17 cellular contexts compared by ENCODE assay signal in genomic region chr6:96465321-96465903, GRCh38. TPM values are rescaled to one million over a fixed set of nuclear protein-coding genes. Genes with fewer than 3 reads are reported as not detected.
DNase-seq lines count a peak whose midpoint lies in the region; ATAC-seq and TF ChIP-seq lines count a peak whose summit lies in the region.
"Had no signal": no experiment of that assay in that cellular context is flagged by ENCODE, and none has a peak within 500 bp of the region (broad histone marks: within the 10 kb centered on the region; RNA-seq: fewer than 3 reads in every experiment).

No MANE protein-coding gene starts in this region.

- no peak overlapping the region for H4K5ac ChIP-seq in H9 (ENCODE audit: insufficient read length, low read depth, low read length)

- H2AFZ ChIP-seq in H9 (ENCODE audit: low read length): no peak overlapping the region
- H2AFZ ChIP-seq: parathyroid adenoma had no signal

- no peak overlapping the region for H3K23ac ChIP-seq in H9 (ENCODE audit: insufficient read length, low read depth, low read length)

- H2BK120ac ChIP-seq in H9 (ENCODE audit: low read depth, low read length, poor library complexity, severe bottlenecking): no peak overlapping the region

- H3K9ac ChIP-seq in H9 (ENCODE audit: extremely low read depth, insufficient read length, low read length): no peak overlapping the region
- H3K9ac ChIP-seq: parathyroid adenoma had no signal

- peaks cover 21% of the 10 kb centered on the region for H3K4me1 Mint-ChIP-seq in activated naive CD4-positive, alpha-beta T cell treated with anti-CD3 and anti-CD28 coated beads, Interleukin-2, amount 50 U/mL, for 24 hours
- peaks cover 20 to 22% of the 10 kb centered on the region in 2 donors for H3K4me1 Mint-ChIP-seq in natural killer cell
- H3K4me1 Mint-ChIP-seq in H9: no peaks in the 10 kb centered on the region
- peaks cover 12% of the 10 kb centered on the region for H3K4me1 Mint-ChIP-seq in CD4-positive, alpha-beta T cell (ENCODE audit: low read depth)
- H3K4me1 Mint-ChIP-seq: stimulated activated memory B cell treated with anti-CD40 and anti-IgM and Interleukin-4, amounts not matched to agents 10 μg/mL and 1 μg/mL and 100 μg/mL, for 72 hours had no signal

- peak overlapping the region; percentile 5 for H3K27ac Mint-ChIP-seq in activated naive CD4-positive, alpha-beta T cell treated with anti-CD3 and anti-CD28 coated beads, Interleukin-2, amount 50 U/mL, for 24 hours
- H3K27ac Mint-ChIP-seq in natural killer cell: peak overlapping the region; percentile 13 to 42
- H3K27ac Mint-ChIP-seq in H9: no peak overlapping the region
- no peak overlapping the region for H3K27ac Mint-ChIP-seq in CD4-positive, alpha-beta T cell
- H3K27ac Mint-ChIP-seq: activated T-helper 1 cell treated with anti-CD3 and anti-CD28 coated beads, Interleukin-12 subunit alpha, Interleukin-12 subunit beta, Interleukin-2, Interleukin-4 antibody, amounts not matched to agents 30 ng/mL and 10 ng/mL and 1 ng/mL, durations not matched to agents 14 hours and 24 hours and 36 hours; stimulated activated memory B cell treated with anti-CD40 and anti-IgM and Interleukin-4, amounts not matched to agents 10 μg/mL and 1 μg/mL and 100 μg/mL, for 72 hours; type B pancreatic cell had no signal

- no peaks in the 10 kb centered on the region for H3K27me3 Mint-ChIP-seq in activated naive CD4-positive, alpha-beta T cell treated with anti-CD3 and anti-CD28 coated beads, Interleukin-2, amount 50 U/mL, for 24 hours
- H3K27me3 Mint-ChIP-seq in natural killer cell (ENCODE audit: low read depth in 2 of 2) (peaks cover 6 to 22% of the 10 kb centered on the region in 2 donors), H9 (ENCODE audit: low read depth) (no peaks in the 10 kb centered on the region)
- H3K27me3 Mint-ChIP-seq in CD4-positive, alpha-beta T cell: peaks cover 2% of the 10 kb centered on the region
- H3K27me3 Mint-ChIP-seq: stimulated activated memory B cell treated with anti-CD40 and anti-IgM and Interleukin-4, amounts not matched to agents 10 μg/mL and 1 μg/mL and 100 μg/mL, for 72 hours; type B pancreatic cell had no signal

- intact Hi-C loops in natural killer cell (cut with micrococcal nuclease): no loop called here
- intact Hi-C loops in CD4-positive, alpha-beta T cell (cut with DNase I, micrococcal nuclease): loop anchor here (5.0 to 10.0 kb wide), 2 partner anchors 1031 to 1033 kb away; no protein-coding TSS in a partner anchor

- no peak overlapping the region for H3K18ac ChIP-seq in H9 (ENCODE audit: insufficient read length, low read depth, low read length)

- TF ChIP-seq CTCF in natural killer cell (IDR thresholded peaks at IDR 0.05) (no peak), H9 (conservative IDR thresholded peaks at IDR 0.05) (no peak)
- no peak for TF ChIP-seq CTCF in CD4-positive, alpha-beta T cell (IDR thresholded peaks at IDR 0.05)

- no peak overlapping the region for H2BK12ac ChIP-seq in H9 (ENCODE audit: insufficient read length, low read depth, low read length)

- no peak overlapping the region for H3K4ac ChIP-seq in H9 (ENCODE audit: low read depth, low read length)

- no peaks in the 10 kb centered on the region for H3K9me3 Mint-ChIP-seq in activated naive CD4-positive, alpha-beta T cell treated with anti-CD3 and anti-CD28 coated beads, Interleukin-2, amount 50 U/mL, for 24 hours
- H3K9me3 Mint-ChIP-seq in natural killer cell (no peaks in the 10 kb centered on the region), H9 (no peaks in the 10 kb centered on the region)
- no peaks in the 10 kb centered on the region for H3K9me3 Mint-ChIP-seq in CD4-positive, alpha-beta T cell
- H3K9me3 Mint-ChIP-seq: activated T-helper 1 cell treated with anti-CD3 and anti-CD28 coated beads, Interleukin-12 subunit alpha, Interleukin-12 subunit beta, Interleukin-2, Interleukin-4 antibody, amounts not matched to agents 30 ng/mL and 10 ng/mL and 1 ng/mL, durations not matched to agents 14 hours and 24 hours and 36 hours; stimulated activated memory B cell treated with anti-CD40 and anti-IgM and Interleukin-4, amounts not matched to agents 10 μg/mL and 1 μg/mL and 100 μg/mL, for 72 hours; type B pancreatic cell had no signal

- H3K27ac ChIP-seq in H9 (ENCODE audit: insufficient read length, low read depth, low read length): no peak overlapping the region
- H3K27ac ChIP-seq in CD4-positive, alpha-beta T cell (ENCODE audit: low read depth, low read length): no peak overlapping the region
- H3K27ac ChIP-seq: coronary artery, parathyroid adenoma had no signal

- no peaks in the 10 kb centered on the region for H4K20me1 ChIP-seq in H9 (ENCODE audit: control insufficient read depth, insufficient read depth, insufficient read length)

- no peak overlapping the region for H3K56ac ChIP-seq in H9 (ENCODE audit: insufficient read length, low read depth, low read length)

- no peak overlapping the region for H4K91ac ChIP-seq in H9 (ENCODE audit: insufficient read length, low read depth, low read length)

- POLR2A ChIA-PET in CD4-positive, alpha-beta T cell (lab: Charles Lee): no interaction called here

- H3T11ph ChIP-seq in H9 (ENCODE audit: low read length): no peak overlapping the region

- no peaks in the 10 kb centered on the region for H3K36me3 Mint-ChIP-seq in activated naive CD4-positive, alpha-beta T cell treated with anti-CD3 and anti-CD28 coated beads, Interleukin-2, amount 50 U/mL, for 24 hours
- H3K36me3 Mint-ChIP-seq in natural killer cell (no peaks in the 10 kb centered on the region), H9 (ENCODE audit: insufficient read depth in 1 of 3, low read depth in 3 of 3) (no peaks in the 10 kb centered on the region)
- H3K36me3 Mint-ChIP-seq in CD4-positive, alpha-beta T cell (ENCODE audit: low read depth): no peaks in the 10 kb centered on the region
- H3K36me3 Mint-ChIP-seq: stimulated activated memory B cell treated with anti-CD40 and anti-IgM and Interleukin-4, amounts not matched to agents 10 μg/mL and 1 μg/mL and 100 μg/mL, for 72 hours; type B pancreatic cell had no signal

- no peaks in the 10 kb centered on the region for H3K23me2 ChIP-seq in H9 (ENCODE audit: insufficient read length, low read depth, low read length, poor library complexity, severe bottlenecking)

- no peak overlapping the region for H3K4me3 Mint-ChIP-seq in activated naive CD4-positive, alpha-beta T cell treated with anti-CD3 and anti-CD28 coated beads, Interleukin-2, amount 50 U/mL, for 24 hours
- no peak overlapping the region for H3K4me3 Mint-ChIP-seq in natural killer cell
- H3K4me3 Mint-ChIP-seq in H9: no peak overlapping the region
- H3K4me3 Mint-ChIP-seq in CD4-positive, alpha-beta T cell: no peak overlapping the region
- H3K4me3 Mint-ChIP-seq: activated T-helper 1 cell treated with anti-CD3 and anti-CD28 coated beads, Interleukin-12 subunit alpha, Interleukin-12 subunit beta, Interleukin-2, Interleukin-4 antibody, amounts not matched to agents 30 ng/mL and 10 ng/mL and 1 ng/mL, durations not matched to agents 14 hours and 24 hours and 36 hours; stimulated activated memory B cell treated with anti-CD40 and anti-IgM and Interleukin-4, amounts not matched to agents 10 μg/mL and 1 μg/mL and 100 μg/mL, for 72 hours; type B pancreatic cell had no signal

- WGBS in H9 (ENCODE audit: extremely low coverage, insufficient read length, low lambda C conversion rate): no CpG with 5 or more reads among the region's 3 CpGs

- no peaks in the 10 kb centered on the region for H3K27me3 ChIP-seq in H9 (ENCODE audit: insufficient read depth, low read length)
- H3K27me3 ChIP-seq in CD4-positive, alpha-beta T cell (ENCODE audit: control insufficient read depth, insufficient read depth, low read length): no peaks in the 10 kb centered on the region

- no peaks in the 10 kb centered on the region for H3K79me1 ChIP-seq in H9 (ENCODE audit: insufficient read depth, low read depth, low read length, poor library complexity, severe bottlenecking)

- no peaks in the 10 kb centered on the region for H3K79me2 ChIP-seq in H9 (ENCODE audit: insufficient read depth, low read length)
- H3K79me2 ChIP-seq: parathyroid adenoma had no signal

- H3K14ac ChIP-seq in H9 (ENCODE audit: insufficient read depth, low read length): no peak overlapping the region

- peak; percentile 52 for ATAC-seq in GM21390 (IDR thresholded peaks at IDR 0.05; ENCODE audit: unreplicated experiment)
- peak; percentile 48 for ATAC-seq in HG03439 (IDR thresholded peaks at IDR 0.05; ENCODE audit: unreplicated experiment)
- ATAC-seq in natural killer cell: no peak
- ATAC-seq in CD4-positive, alpha-beta T cell (ENCODE audit: poor library complexity): no peak
- ATAC-seq: stimulated activated memory B cell treated with anti-CD40 and anti-IgM and Interleukin-4, amounts not matched to agents 10 μg/mL and 1 μg/mL and 100 μg/mL, for 72 hours had no signal

- H4K8ac ChIP-seq in H9 (replicated peaks; ENCODE audit: insufficient read length, low read depth, low read length): no peak overlapping the region

- H2AK5ac ChIP-seq in H9 (ENCODE audit: insufficient read length, low read length): no peak overlapping the region

- H3K4me2 ChIP-seq in H9 (ENCODE audit: insufficient read depth, insufficient read length, low read length): no peak overlapping the region

- H2BK20ac ChIP-seq in H9 (ENCODE audit: low read depth, low read length, poor library complexity, severe bottlenecking): no peak overlapping the region

- H3K4me1 ChIP-seq in H9 (ENCODE audit: insufficient read depth, low read length): no peaks in the 10 kb centered on the region
- H3K4me1 ChIP-seq: parathyroid adenoma had no signal

- CTCF ChIA-PET in CD4-positive, alpha-beta T cell (lab: Charles Lee): interaction anchor here (1.2 kb wide), 1 partner anchor 14 kb away, joined by 3 read pairs; no protein-coding TSS in a partner anchor

- no peak for DNase-seq in activated naive CD4-positive, alpha-beta T cell treated with anti-CD3 and anti-CD28 coated beads, Interleukin-2, amount 50 U/mL, for 16 hours
- no peak for DNase-seq in natural killer cell
- no peak for DNase-seq in H9
- DNase-seq in mucosa of gallbladder (ENCODE audit: low spot score): no peak
- DNase-seq in CD4-positive, alpha-beta T cell: no peak
- DNase-seq: activated CD4-positive, alpha-beta T cell treated with anti-CD3 and anti-CD28 coated beads for 48 hours; IMR-90; NCI-H1105; NK-92 treated with Interleukin-12 subunit alpha and Interleukin-12 subunit beta, amount 100 ng/mL, for 24 hours had no signal

- no peak overlapping the region for H2BK5ac ChIP-seq in H9 (ENCODE audit: insufficient read length, low read length)

- no peaks in the 10 kb centered on the region for H3K9me3 ChIP-seq in H9 (ENCODE audit: control insufficient read depth, low read depth, low read length)
- no peaks in the 10 kb centered on the region for H3K9me3 ChIP-seq in CD4-positive, alpha-beta T cell (ENCODE audit: control insufficient read depth, low read length)

- H2BK15ac ChIP-seq in H9 (ENCODE audit: low read depth, low read length): no peak overlapping the region

RNA-seq across cellular contexts. Expression of gene UFL1, which starts 56.2 kb away (rescaled TPM):
- total RNA-seq in natural killer cell (10 to 100 TPM; 18.4 to 20.7 (median 19.0) TPM), H9 (2021) (12.7 and 13.8 TPM in 2 replicates), mucosa of gallbladder (27.7 TPM)
- 10 to 100 TPM; 22.1 TPM for total RNA-seq in CD4-positive, alpha-beta T cell

Comparison
In these comparisons a context has a peak if more than half of its experiments do, and no peak if none do; other contexts are left out.
1. H3K27ac Mint-ChIP-seq: peak in activated naive CD4-positive, alpha-beta T cell treated with anti-CD3 and anti-CD28 coated beads, Interleukin-2, amount 50 U/mL, for 24 hours (single experiment) and natural killer cell (2 of 2); none in H9 (0 of 3) and CD4-positive, alpha-beta T cell (single experiment).
2. ATAC-seq: peak in GM21390 (single experiment) and HG03439 (single experiment); none in natural killer cell (0 of 3) and CD4-positive, alpha-beta T cell (single experiment).